Comparison of ENCODE assay signal across 8 cellular contexts in the genomic region with DNA sequence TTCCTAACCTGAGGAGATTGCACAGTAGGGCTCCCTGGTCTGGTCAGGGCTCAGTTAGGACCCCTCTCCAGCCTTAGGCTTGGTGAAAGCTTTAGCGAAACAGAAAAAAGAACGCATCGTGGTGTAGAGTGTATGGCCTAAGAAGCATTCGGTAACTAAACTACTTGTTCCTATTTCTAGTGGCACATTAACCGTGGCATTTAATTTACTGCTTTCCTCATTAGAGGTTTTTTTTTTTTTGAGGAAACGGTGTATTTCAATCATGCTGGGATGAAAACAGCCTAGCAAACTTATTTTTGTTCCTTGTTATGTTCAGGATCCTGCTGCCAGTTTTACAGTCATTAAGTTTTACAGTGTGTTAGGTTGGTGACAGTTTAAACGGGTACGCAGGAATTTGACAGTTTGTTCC. TPM values are rescaled to one million over a fixed set of nuclear protein-coding genes. Genes with fewer than 3 reads are reported as not detected.
DNase-seq lines count a peak whose midpoint lies in the region; ATAC-seq and TF ChIP-seq lines count a peak whose summit lies in the region.

No MANE protein-coding gene starts in this region.

- TF ChIP-seq POLR2A in stomach (IDR thresholded peaks at IDR 0.05): no peak

- no peaks in the 10 kb centered on the region for H3K27me3 ChIP-seq in iPS DF 6.9 (ENCODE audit: control insufficient read depth, insufficient read depth, low read length)
- no peaks in the 10 kb centered on the region for H3K27me3 ChIP-seq in stomach

- H3K4me3 ChIP-seq in iPS DF 6.9 (ENCODE audit: low read length) (peak overlapping the region; percentile 87; the same call in 1 of the 2 replicates), stomach (peak overlapping the region; percentile 77 to 94 (median 86))

- intact Hi-C loops in stomach (cut with DNase I; ENCODE audit: low total_unique reads): no loop called here

- DNase-seq in NCI-H2029 treated with DMSO at 0.1 percent for 48 hours (lab: John Stamatoyannopoulos, UW) (peak; percentile 41), NCI-H2029 (lab: John Stamatoyannopoulos, UW) (no peak), iPS DF 6.9 (ENCODE audit: low read depth, low spot score) (no peak), stomach (no peak), cerebellar nuclear complex (lab: John Stamatoyannopoulos, UW) (no peak), NCI-H2171 (lab: John Stamatoyannopoulos, UW) (no peak)

- no CpG with 5 or more reads among the region's 8 CpGs for WGBS in iPS DF 6.9 (ENCODE audit: insufficient coverage, insufficient read length)
- WGBS in stomach, 5 donors: 22 to 32% (median 23%) methylated on average over 8 of the region's 8 CpGs

- H3K4me1 ChIP-seq in iPS DF 6.9 (ENCODE audit: control insufficient read depth, insufficient read depth, low read length): no peaks in the 10 kb centered on the region
- peaks cover 7 to 40% (median 29%) of the 10 kb centered on the region in 4 donors for H3K4me1 ChIP-seq in stomach

- no peak for TF ChIP-seq EP300 in stomach (IDR thresholded peaks at IDR 0.05)

- ATAC-seq in HG02870 (IDR thresholded peaks at IDR 0.05; ENCODE audit: unreplicated experiment): peak; percentile 35

- H3K9me3 ChIP-seq in iPS DF 6.9 (ENCODE audit: control insufficient read depth, insufficient read depth, low read length) (no peaks in the 10 kb centered on the region), stomach (no peaks in the 10 kb centered on the region)

- H3K36me3 ChIP-seq in iPS DF 6.9 (ENCODE audit: control insufficient read depth, insufficient read depth, low read length) (no peaks in the 10 kb centered on the region), stomach (no peaks in the 10 kb centered on the region)

- H3K27ac ChIP-seq in VCaP (peak overlapping the region; percentile 93), iPS DF 6.9 (ENCODE audit: low read length) (no peak overlapping the region), stomach (peak overlapping the region; percentile 74 to 95 (median 91))

- TF ChIP-seq CTCF in VCaP (conservative IDR thresholded peaks at IDR 0.05): no peak
- no peak for TF ChIP-seq CTCF in stomach (IDR thresholded peaks at IDR 0.05)

RNA-seq across cellular contexts. Expression of a gene that starts 0.5 kb away (rescaled TPM):
- total RNA-seq in stomach: 100 to 1,000 TPM in 3 of 5 donors, 10 to 100 TPM in 2; 27.4 to 147 (median 112) TPM
- 10 to 100 TPM in 2 of 3 donors, 1 to 10 TPM in 1; 7.7 to 11.2 (median 10.7) TPM for polyA plus RNA-seq in stomach
